ENCODE assay signal across 8 cellular contexts in the genomic region with DNA sequence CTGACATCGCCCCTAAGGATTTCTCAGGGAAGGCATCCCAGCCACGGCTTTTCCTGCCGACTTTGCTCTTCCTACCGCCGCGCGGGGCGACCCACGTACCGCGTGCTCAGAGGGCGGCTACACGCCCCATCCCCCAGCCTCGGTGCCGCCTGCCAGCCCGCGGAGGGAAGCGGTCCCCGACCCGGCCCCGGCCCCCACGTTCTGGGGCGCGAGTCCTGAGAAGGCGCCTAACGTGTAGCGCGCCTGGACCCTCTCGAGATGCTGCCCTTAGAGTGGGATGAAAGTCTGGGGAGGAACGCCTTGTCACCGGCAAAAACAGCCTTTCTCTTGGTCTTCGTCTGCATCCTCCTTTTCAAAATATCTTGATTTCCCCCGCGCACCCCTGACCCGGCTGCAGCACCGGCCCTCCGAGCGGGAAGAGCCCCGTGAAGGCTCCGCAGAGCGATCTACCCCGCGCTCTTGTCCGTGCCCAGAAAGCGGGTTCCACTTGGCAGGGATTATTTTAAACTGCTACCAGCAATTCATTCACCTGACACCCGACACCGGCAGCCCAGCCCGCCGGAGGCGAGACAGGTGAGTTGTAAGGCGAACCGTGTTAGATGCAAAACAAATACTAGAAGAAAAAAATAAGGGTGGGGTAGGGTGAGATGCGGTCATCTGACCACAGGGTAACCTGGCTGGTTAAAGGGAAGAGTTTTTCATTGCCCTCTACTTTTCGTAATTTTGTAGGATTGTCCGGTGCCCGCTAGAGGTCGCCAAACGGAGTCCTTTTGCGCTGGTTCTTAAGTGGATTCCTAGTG. TPM values are rescaled to one million over a fixed set of nuclear protein-coding genes. Genes with fewer than 3 reads are reported as not detected.
DNase-seq lines count a peak whose midpoint lies in the region; ATAC-seq and TF ChIP-seq lines count a peak whose summit lies in the region.

No MANE protein-coding gene starts in this region.

- no peaks in the 10 kb centered on the region for H3K36me3 Mint-ChIP-seq in Caco-2 (ENCODE audit: insufficient read depth, unreplicated experiment)
- H3K36me3 Mint-ChIP-seq in naive B cell, result no peaks in the 10 kb centered on the region

- DNase-seq in Caco-2 (peak; percentile 80 to 86), IMR-90 (peak; percentile 75), activated T-cell treated with anti-CD3 and anti-CD28 coated beads for 4 hours (peak; percentile 61), esophagus muscularis mucosa (ENCODE audit: extremely low spot score) (no peak), naive B cell (peak; percentile 68)
- peak; percentile 58 to 60 for DNase-seq in stimulated activated CD8-positive, alpha-beta memory T cell treated with anti-CD3 and anti-CD28 coated beads, Interleukin-7, amount 100 ng/mL, for 4 hours (ENCODE audit: low read depth in 2 of 2)

- H3K36me3 ChIP-seq in Caco-2 (ENCODE audit: control insufficient read depth, insufficient read depth, low read length) (no peaks in the 10 kb centered on the region), IMR-90 (ENCODE audit: control insufficient read depth, insufficient read depth, low read length) (no peaks in the 10 kb centered on the region), OCI-LY3 (replicated peaks; ENCODE audit: low read depth, low read length) (no peaks in the 10 kb centered on the region), esophagus muscularis mucosa (no peaks in the 10 kb centered on the region)

- no peak overlapping the region for H3K4ac ChIP-seq in IMR-90 (ENCODE audit: low read depth, low read length)

- peak overlapping the region; percentile 21 for H3K27ac Mint-ChIP-seq in Caco-2 (ENCODE audit: unreplicated experiment)
- H3K27ac Mint-ChIP-seq in naive B cell, result peak overlapping the region in 5 of 6 donors; percentile 3 to 84 (median 23)

- H2BK15ac ChIP-seq in IMR-90 (ENCODE audit: low read depth, low read length), result no peak overlapping the region

- H4K20me1 ChIP-seq in IMR-90 (ENCODE audit: insufficient read depth, low read length) (no peaks in the 10 kb centered on the region), OCI-LY3 (ENCODE audit: insufficient read depth, low read length) (no peaks in the 10 kb centered on the region)

- no peak overlapping the region for H2BK20ac ChIP-seq in IMR-90 (ENCODE audit: low read depth, low read length)

- TF ChIP-seq CTCF in Caco-2 (IDR thresholded peaks at IDR 0.05; ENCODE audit: insufficient read depth in 1 of 2, low read depth in 1 of 2, low read length in 1 of 2, severe bottlenecking in 1 of 2, unreplicated experiment in 1 of 2), result peak; percentile 91 to 94
- TF ChIP-seq CTCF in IMR-90 (conservative IDR thresholded peaks at IDR 0.05; ENCODE audit: low read depth, low read length), result peak; percentile 86
- TF ChIP-seq CTCF in OCI-LY3 (IDR thresholded peaks at IDR 0.05; ENCODE audit: low read depth, low read length), result peak; percentile 94
- TF ChIP-seq CTCF in esophagus muscularis mucosa (IDR thresholded peaks at IDR 0.05), result peak; percentile 73 to 90 (median 80)

- in situ Hi-C loops in IMR-90 (cut with MboI; ENCODE audit: low sequenced_read_pairs), result loop anchor here (10.0 kb wide), 1 partner anchor 170 kb away; no protein-coding TSS in a partner anchor

- no peaks in the 10 kb centered on the region for H3K9me3 ChIP-seq in Caco-2
- H3K9me3 ChIP-seq in IMR-90 (ENCODE audit: control insufficient read depth, insufficient read depth, low read length), result peaks cover 5% of the 10 kb centered on the region
- no peaks in the 10 kb centered on the region for H3K9me3 ChIP-seq in OCI-LY3 (ENCODE audit: insufficient read depth, low read length)
- no peaks in the 10 kb centered on the region for H3K9me3 ChIP-seq in esophagus muscularis mucosa

- H3K4me3 Mint-ChIP-seq in Caco-2 (ENCODE audit: unreplicated experiment) (peak overlapping the region; percentile 98), naive B cell (peak overlapping the region; percentile 84 to 96 (median 94))

- H3K27me3 ChIP-seq in Caco-2 (replicated peaks; ENCODE audit: control insufficient read depth, insufficient read depth, low read length) (no peaks in the 10 kb centered on the region), IMR-90 (ENCODE audit: control insufficient read depth, insufficient read depth, low read length) (peaks cover 51% of the 10 kb centered on the region), OCI-LY3 (ENCODE audit: low read depth, low read length) (peaks cover 3% of the 10 kb centered on the region; the same call in 1 of the 2 replicates), esophagus muscularis mucosa (peaks cover 9 to 49% (median 21%) of the 10 kb centered on the region in 4 donors)

- BruUV-seq in Caco-2 (replicated peaks; lab: Mats Ljungman, UMichigan), result no TSS peak
- BruUV-seq in IMR-90 (replicated peaks; lab: Mats Ljungman, UMichigan), result no TSS peak

- H3K4me1 ChIP-seq in Caco-2, result no peaks in the 10 kb centered on the region
- H3K4me1 ChIP-seq in IMR-90 (ENCODE audit: control insufficient read depth, insufficient read depth, low read length), result no peaks in the 10 kb centered on the region
- H3K4me1 ChIP-seq in OCI-LY3 (ENCODE audit: low read length), result peaks cover 5% of the 10 kb centered on the region; the same call in 1 of the 2 replicates
- H3K4me1 ChIP-seq in esophagus muscularis mucosa, result peaks cover 7 to 26% (median 26%) of the 10 kb centered on the region in 4 donors

- POLR2A ChIA-PET in Caco-2 (lab: Charles Lee), result no interaction called here
- POLR2A ChIA-PET in IMR-90 (lab: Charles Lee; ENCODE audit: unreplicated experiment), result no interaction called here

- no peak overlapping the region for H3K14ac ChIP-seq in IMR-90 (replicated peaks; ENCODE audit: low read depth, low read length)

- H2AK5ac ChIP-seq in IMR-90 (ENCODE audit: low read depth, low read length), result no peak overlapping the region

- no peak overlapping the region for H2BK120ac ChIP-seq in IMR-90 (ENCODE audit: low read depth, low read length)

- H2AFZ ChIP-seq in IMR-90 (replicated peaks; ENCODE audit: low read length, poor library complexity), result peak overlapping the region; percentile 92
- peak overlapping the region; percentile 87 for H2AFZ ChIP-seq in OCI-LY3 (ENCODE audit: low read depth, low read length)

- peak; percentile 76 for TF ChIP-seq RAD21 in IMR-90 (IDR thresholded peaks at IDR 0.05; ENCODE audit: low read length)

- intact Hi-C loops in Caco-2 (cut with micrococcal nuclease; ENCODE audit: unreplicated experiment) (loop anchor here (1.0 kb wide), 3 partner anchors 65 to 169 kb away; no protein-coding TSS in a partner anchor), IMR-90 (cut with micrococcal nuclease) (loop anchor here (1.0 to 10.0 kb wide), 5 partner anchors 73 to 640 kb away; a partner anchor contains a TSS), esophagus muscularis mucosa (cut with DNase I) (loop anchor here (5.0 kb wide), 1 partner anchor 168 kb away; no protein-coding TSS in a partner anchor)

- 0% methylated on average over 9 of the region's 59 CpGs; no CpG with 5 or more reads in 1 of the 2 experiments for WGBS in IMR-90 (ENCODE audit: extremely low coverage in 2 of 2, insufficient read length in 1 of 2), 2 experiments
- 0% methylated on average over 27 of the region's 59 CpGs for WGBS in esophagus muscularis mucosa

- no peaks in the 10 kb centered on the region for H3K79me1 ChIP-seq in IMR-90 (ENCODE audit: low read depth in 1 of 2, low read length in 2 of 2)

- TF ChIP-seq EP300 in esophagus muscularis mucosa (IDR thresholded peaks at IDR 0.05), result no peak

- H2AK9ac ChIP-seq in IMR-90 (replicated peaks; ENCODE audit: low read depth, low read length, poor library complexity), result peak overlapping the region; percentile 1

- TF ChIP-seq POLR2A in IMR-90 (IDR thresholded peaks at IDR 0.05; ENCODE audit: low read depth, low read length) (no peak), esophagus muscularis mucosa (IDR thresholded peaks at IDR 0.05; ENCODE audit: low read depth) (no peak)

- peak; percentile 63 for ATAC-seq in GM21447 (IDR thresholded peaks at IDR 0.05; ENCODE audit: unreplicated experiment)
- peak; percentile 72 for ATAC-seq in IMR-90 (ENCODE audit: low read depth)
- peak; percentile 67 to 68 for ATAC-seq in naive B cell (ENCODE audit: low read depth in 2 of 2)

- H4K5ac ChIP-seq in IMR-90 (ENCODE audit: low read depth, low read length), result no peak overlapping the region

- H3K27me3 Mint-ChIP-seq in Caco-2 (ENCODE audit: insufficient read depth, unreplicated experiment) (no peaks in the 10 kb centered on the region), naive B cell (peaks cover 42 to 47% (median 42%) of the 10 kb centered on the region in 3 donors)

- H3K79me2 ChIP-seq in OCI-LY3 (ENCODE audit: low read length), result no peaks in the 10 kb centered on the region

- H3K4me1 Mint-ChIP-seq in Caco-2 (ENCODE audit: low read depth, unreplicated experiment) (no peaks in the 10 kb centered on the region), naive B cell (peaks cover 4 to 12% (median 5%) of the 10 kb centered on the region in 3 donors)

- H3K27ac ChIP-seq in IMR-90 (ENCODE audit: insufficient read depth, low read length) (no peak overlapping the region), OCI-LY3 (ENCODE audit: low read length) (no peak overlapping the region), esophagus muscularis mucosa (replicated peaks in 1 of 4) (peak overlapping the region in 3 of 4 donors; percentile 11 to 49 (median 49))

- no peak overlapping the region for H4K8ac ChIP-seq in IMR-90 (ENCODE audit: low read depth in 2 of 2, low read length in 2 of 2)

- H3K4me3 ChIP-seq in Caco-2 (ENCODE audit: low read depth, low read length) (peak overlapping the region; percentile 48), IMR-90 (ENCODE audit: insufficient read depth, low read depth, low read length) (peak overlapping the region; percentile 31), OCI-LY3 (ENCODE audit: low read length) (peak overlapping the region; percentile 85), esophagus muscularis mucosa (peak overlapping the region; percentile 61 to 76 (median 64))

- H3K4me2 ChIP-seq in IMR-90 (ENCODE audit: low read depth, low read length), result peak overlapping the region; percentile 86
- H3K4me2 ChIP-seq in OCI-LY3 (ENCODE audit: low read length), result peak overlapping the region; percentile 78

- H3K9ac ChIP-seq in IMR-90 (ENCODE audit: low read depth, low read length) (no peak overlapping the region), OCI-LY3 (ENCODE audit: low read length) (peak overlapping the region; percentile 16)

- dilution Hi-C loops in IMR-90 (cut with HindIII; ENCODE audit: low sequenced_read_pairs, unreplicated experiment), result no loop called here

- H3K9me1 ChIP-seq in IMR-90 (ENCODE audit: insufficient read depth, low read length), result no peaks in the 10 kb centered on the region

- no peak overlapping the region for H4K91ac ChIP-seq in IMR-90 (ENCODE audit: insufficient read depth, low read depth, low read length)

- CTCF ChIA-PET in Caco-2 (lab: Charles Lee), result interaction anchor here (1.0 kb wide), 1 partner anchor 173 kb away, joined by 4 read pairs; no protein-coding TSS in a partner anchor
- CTCF ChIA-PET in IMR-90 (lab: Yijun Ruan, JAX), result interaction anchor here (0.6 to 1.2 kb wide), 2 partner anchors 73 to 173 kb away, joined by 3 to 4 read pairs; no protein-coding TSS in a partner anchor

- no peak overlapping the region for H3K56ac ChIP-seq in IMR-90 (ENCODE audit: extremely low read depth, insufficient read depth, low read length)

- peak overlapping the region; percentile 63; the same call in 1 of the 2 replicates for H3K23ac ChIP-seq in IMR-90 (ENCODE audit: low read depth, low read length)

- H2BK5ac ChIP-seq in IMR-90 (ENCODE audit: low read depth, low read length, poor library complexity, severe bottlenecking), result no peak overlapping the region

- H3K18ac ChIP-seq in IMR-90 (ENCODE audit: low read depth, low read length), result no peak overlapping the region

- H3K9me3 Mint-ChIP-seq in Caco-2 (ENCODE audit: unreplicated experiment) (no peaks in the 10 kb centered on the region), naive B cell (peaks cover 0 to 3% (median 0%) of the 10 kb centered on the region in 7 donors)

RNA-seq across cellular contexts. Expression of a gene that starts 0.9 kb away (rescaled TPM):
- total RNA-seq in Caco-2 (2022) (1.0 and 1.1 TPM in 2 replicates), IMR-90 (2012; rRNA removed) (under 0.01 TPM in 1 of 2 replicates, not detected in the other), esophagus muscularis mucosa (under 1 TPM in 1 of 4 donors, not detected in 3; 0.17 TPM)
- polyA plus RNA-seq in IMR-90 (2012; rRNA removed) (not detected in 2 replicates), naive B cell (ENCODE audit: low read depth in 6 of 6) (not detected)
- not detected in 2 replicates for polyA plus RNA-seq in IMR-90 (2012; cell fraction: cytosol; rRNA removed)
- not detected in 2 replicates for polyA plus RNA-seq in IMR-90 (2012; cell fraction: nucleus; rRNA removed; ENCODE audit: low replicate concordance)

Comparison
In these comparisons a context has a peak if more than half of its experiments do, and no peak if none do; other contexts are left out.
1. H3K4me3 ChIP-seq: peak in every context shown above with its lines; median percentile 85 in OCI-LY3; 64 in esophagus muscularis mucosa; 48 in Caco-2; 31 in IMR-90.
2. H3K27ac ChIP-seq: peak in esophagus muscularis mucosa (3 of 4); none in IMR-90 (single experiment) and OCI-LY3 (single experiment).
3. Peak in every context shown above with its lines, with median percentiles within 50 percentile points of each other: CTCF ChIP-seq and ATAC-seq.